In the genomic region with DNA sequence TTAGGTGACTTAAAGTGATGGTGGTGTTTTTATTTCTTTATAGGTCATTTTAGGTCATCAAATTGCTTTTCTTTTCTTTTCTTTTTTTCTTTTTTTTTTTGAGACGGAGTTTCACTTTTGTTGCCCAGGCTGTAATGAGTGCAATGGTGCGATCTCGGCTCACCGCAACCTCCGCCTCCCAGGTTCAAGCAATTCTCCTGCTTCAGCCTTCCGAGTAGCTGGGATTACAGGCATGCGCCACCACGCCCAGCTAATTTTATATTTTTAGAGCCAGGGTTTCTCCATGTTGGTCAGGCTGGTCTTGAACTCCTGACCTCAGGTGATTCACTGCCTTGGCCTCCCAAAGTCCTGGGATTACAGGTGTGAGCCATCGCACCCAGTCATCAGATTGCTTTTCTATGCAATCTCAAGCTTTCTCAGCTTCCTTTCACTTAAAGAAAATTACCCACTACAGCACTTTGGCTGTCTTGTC, we compare ENCODE assay signal across 8 cellular contexts. TPM values are rescaled to one million over a fixed set of nuclear protein-coding genes. Genes with fewer than 3 reads are reported as not detected.
DNase-seq lines count a peak whose midpoint lies in the region; ATAC-seq, FAIRE-seq and TF ChIP-seq lines count a peak whose summit lies in the region.
"Not testable (repeated sequence)": the region's sequence is repeated elsewhere in the genome, so short reads cannot be mapped to it uniquely, and the experiment has no call there.

No MANE protein-coding gene starts in this region.

- H3K36me3 Mint-ChIP-seq in activated CD4-positive, alpha-beta T cell treated with anti-CD3 and anti-CD28 coated beads, Interleukin-2, amount 10 ng/mL, durations not matched to agents 7 days and 5 days (ENCODE audit: low read depth) = peaks cover 25% of the 10 kb centered on the region
- not testable (repeated sequence) for H3K36me3 Mint-ChIP-seq in activated naive CD4-positive, alpha-beta T cell treated with anti-CD3 and anti-CD28 coated beads, Interleukin-2, amount 50 U/mL, for 72 hours

- not testable (repeated sequence) for H3K14ac ChIP-seq in trophoblast cell (ENCODE audit: low read length)

- not testable (repeated sequence) for H2BK120ac ChIP-seq in trophoblast cell (ENCODE audit: insufficient read depth, low read length, poor library complexity)

- H3K4ac ChIP-seq in trophoblast cell (ENCODE audit: low read depth, low read length) = peak overlapping the region; percentile 86

- TF ChIP-seq RAD21 in A549 (conservative IDR thresholded peaks at IDR 0.05 in 1 of 2, IDR thresholded peaks at IDR 0.05 in 1 of 2) = not testable (repeated sequence)

- peaks cover 69% of the 10 kb centered on the region for H4K20me1 ChIP-seq in GM23248 (ENCODE audit: insufficient read depth)
- peaks cover 99% of the 10 kb centered on the region for H4K20me1 ChIP-seq in PC-9 (ENCODE audit: insufficient read depth)

- H3K79me1 ChIP-seq in trophoblast cell (ENCODE audit: low read length) = not testable (repeated sequence)

- not testable (repeated sequence) for H3K27me3 ChIP-seq in GM23248 (replicated peaks; ENCODE audit: insufficient read depth); PC-9 (ENCODE audit: insufficient read depth, low read depth); endocrine pancreas (ENCODE audit: control insufficient read depth, insufficient read depth, low read length); trophoblast cell (ENCODE audit: insufficient read depth, low read length)

- not testable (repeated sequence) for H3K27ac ChIP-seq in A549; trophoblast cell (ENCODE audit: low read depth, low read length)
- H3K27ac ChIP-seq in GM23248 (0 out of 2 replicates have a peak overlapping the region, but pooled peaks have one; percentile 1), PC-9 (peak overlapping the region; percentile 67)

- H4K91ac ChIP-seq in trophoblast cell (ENCODE audit: low read depth, low read length) = not testable (repeated sequence)

- H3K9me3 ChIP-seq in A549; GM23248 (ENCODE audit: low read depth); PC-9 (ENCODE audit: insufficient read depth, low read depth); endocrine pancreas (ENCODE audit: control insufficient read depth, low read length); trophoblast cell (ENCODE audit: insufficient read depth, low read depth, low read length): not testable (repeated sequence)

- not testable (repeated sequence) for TF ChIP-seq CTCF in A549 (IDR thresholded peaks at IDR 0.05); PC-9 (conservative IDR thresholded peaks at IDR 0.05)

- H3K4me1 ChIP-seq in A549 = peaks cover 67% of the 10 kb centered on the region
- H3K4me1 ChIP-seq in GM23248 (ENCODE audit: insufficient read depth) = peaks cover 37% of the 10 kb centered on the region
- peaks cover 41% of the 10 kb centered on the region for H3K4me1 ChIP-seq in PC-9 (replicated peaks; ENCODE audit: insufficient read depth)
- peaks cover 38% of the 10 kb centered on the region for H3K4me1 ChIP-seq in endocrine pancreas (ENCODE audit: control insufficient read depth, insufficient read depth, low read length)
- not testable (repeated sequence) for H3K4me1 ChIP-seq in trophoblast cell (ENCODE audit: control insufficient read depth in 1 of 2, insufficient read depth in 2 of 2, low read length in 2 of 2)

- not testable (repeated sequence) for H3K9ac ChIP-seq in GM23248; endocrine pancreas (ENCODE audit: control insufficient read depth, insufficient read depth, low read length); trophoblast cell (ENCODE audit: low read length)

- not testable (repeated sequence) for BruUV-seq in PC-9 (replicated peaks; lab: Mats Ljungman, UMichigan)

- not testable (repeated sequence) for H2BK12ac ChIP-seq in trophoblast cell (ENCODE audit: low read length)

- H2AFZ ChIP-seq in GM23248; PC-9; trophoblast cell (ENCODE audit: insufficient read depth, low read length, poor library complexity): not testable (repeated sequence)

- CTCF ChIA-PET in A549 (lab: Yijun Ruan, JAX) = interaction anchor here (0.8 to 1.4 kb wide), 4 partner anchors 11 to 21 kb away, joined by 3 to 5 read pairs (median 4); a partner anchor contains a TSS
- CTCF ChIA-PET in PC-9 (lab: Charles Lee) = interaction anchor here (0.5 to 0.6 kb wide), 2 partner anchors 118 to 575 kb away, joined by 4 to 6 read pairs; no protein-coding TSS in a partner anchor
- CTCF ChIA-PET in activated CD4-positive, alpha-beta T cell treated with anti-CD3 and anti-CD28 coated beads, Interleukin-2, amount 10 ng/mL, durations not matched to agents 7 days and 5 days (lab: Charles Lee) = interaction anchor here (1.0 to 1.3 kb wide), 2 partner anchors 18 to 31 kb away, joined by 3 to 4 read pairs; a partner anchor contains a TSS

- not testable (repeated sequence) for FAIRE-seq in A549 (lab: Jason Lieb, UNC)

- not testable (repeated sequence) for H3K23ac ChIP-seq in trophoblast cell (ENCODE audit: low read length)

- not testable (repeated sequence) for TF ChIP-seq POLR2A in A549 (IDR thresholded peaks at IDR 0.05; ENCODE audit: low read length)

- not testable (repeated sequence) for H4K12ac ChIP-seq in trophoblast cell (ENCODE audit: low read depth, low read length)

- not testable (repeated sequence) for H3K4me3 ChIP-seq in A549; GM23248; PC-9; trophoblast cell (ENCODE audit: low read depth, low read length)
- peak overlapping the region; percentile 4 for H3K4me3 ChIP-seq in endocrine pancreas (ENCODE audit: control insufficient read depth, insufficient read depth, low read length)

- H3K4me3 Mint-ChIP-seq in activated CD4-positive, alpha-beta T cell treated with anti-CD3 and anti-CD28 coated beads, Interleukin-2, amount 10 ng/mL, durations not matched to agents 7 days and 5 days = not testable (repeated sequence)

- not testable (repeated sequence) for TF ChIP-seq EP300 in A549 (IDR thresholded peaks at IDR 0.05)

- WGBS in A549 (ENCODE audit: missing lambda C conversion rate) = 62% methylated on average over 9 of the region's 9 CpGs
- WGBS in GM23248 (ENCODE audit: low coverage in 1 of 2, low lambda C conversion rate in 2 of 2, missing lambda C conversion rate in 2 of 2), 2 experiments = 90 to 92% methylated on average over 9 of the region's 9 CpGs
- no CpG with 5 or more reads among the region's 9 CpGs for WGBS in trophoblast cell (ENCODE audit: extremely low coverage, insufficient coverage, insufficient read length)

- H3K4me2 ChIP-seq in A549 = peak overlapping the region; percentile 41
- H3K4me2 ChIP-seq in GM23248 (ENCODE audit: unreplicated experiment); trophoblast cell (ENCODE audit: low read length): not testable (repeated sequence)
- peak overlapping the region; percentile 53 for H3K4me2 ChIP-seq in PC-9

- DNase-seq in A549 (ENCODE audit: low read depth in 1 of 2, low spot score in 1 of 2) (peak in 1 of 2 experiments; percentile 38), GM23248 (peak; percentile 28), PC-9 (peak; percentile 69 to 71), trophoblast cell (peak; percentile 72 to 77)
- DNase-seq in activated CD4-positive, alpha-beta T cell treated with anti-CD3 and anti-CD28 coated beads, Interleukin-2, amount 10 ng/mL, durations not matched to agents 7 days and 5 days; activated naive CD4-positive, alpha-beta T cell treated with anti-CD3 and anti-CD28 coated beads, Interleukin-2, amount 50 U/mL, for 72 hours (ENCODE audit: low spot score in 2 of 2); left colon: not testable (repeated sequence)

- H3K9me2 ChIP-seq in GM23248 (ENCODE audit: insufficient read depth); PC-9 (ENCODE audit: insufficient read depth): not testable (repeated sequence)

- H3F3A ChIP-seq in GM23248 (ENCODE audit: insufficient read depth) (peaks cover 32% of the 10 kb centered on the region; the same call in 1 of the 2 replicates), PC-9 (ENCODE audit: insufficient read depth, low read depth) (peaks cover 65% of the 10 kb centered on the region)

- H2BK5ac ChIP-seq in trophoblast cell (ENCODE audit: low read depth, low read length, poor library complexity) = not testable (repeated sequence)

- peak overlapping the region; percentile 13 for H3K27ac Mint-ChIP-seq in activated CD4-positive, alpha-beta T cell treated with anti-CD3 and anti-CD28 coated beads, Interleukin-2, amount 10 ng/mL, durations not matched to agents 7 days and 5 days
- peak overlapping the region; percentile 67 to 91 for H3K27ac Mint-ChIP-seq in activated naive CD4-positive, alpha-beta T cell treated with anti-CD3 and anti-CD28 coated beads, Interleukin-2, amount 50 U/mL, for 72 hours

- not testable (repeated sequence) for H3K9me3 Mint-ChIP-seq in activated CD4-positive, alpha-beta T cell treated with anti-CD3 and anti-CD28 coated beads, Interleukin-2, amount 10 ng/mL, durations not matched to agents 7 days and 5 days; activated naive CD4-positive, alpha-beta T cell treated with anti-CD3 and anti-CD28 coated beads, Interleukin-2, amount 50 U/mL, for 72 hours

- H3K4me1 Mint-ChIP-seq in activated CD4-positive, alpha-beta T cell treated with anti-CD3 and anti-CD28 coated beads, Interleukin-2, amount 10 ng/mL, durations not matched to agents 7 days and 5 days = peaks cover 62% of the 10 kb centered on the region

- H3K36me3 ChIP-seq in GM23248 (ENCODE audit: low read depth); endocrine pancreas (ENCODE audit: control insufficient read depth, insufficient read depth, low read length); trophoblast cell (ENCODE audit: control insufficient read depth in 1 of 2, insufficient read depth in 2 of 2, low read length in 2 of 2): not testable (repeated sequence)
- 0 out of 2 replicates have a peak, but pooled peaks cover 26% of the 10 kb centered on the region for H3K36me3 ChIP-seq in PC-9 (ENCODE audit: low read depth)

- not testable (repeated sequence) for H3K27me3 Mint-ChIP-seq in activated CD4-positive, alpha-beta T cell treated with anti-CD3 and anti-CD28 coated beads, Interleukin-2, amount 10 ng/mL, durations not matched to agents 7 days and 5 days

- POLR2A ChIA-PET in A549 (lab: Yijun Ruan, JAX) (interaction anchor here (0.7 to 3.6 kb wide), 3 partner anchors 17 to 91 kb away, joined by 3 to 20 read pairs (median 4); a partner anchor contains a TSS), PC-9 (lab: Charles Lee; ENCODE audit: unreplicated experiment) (interaction anchor here (0.7 to 1.2 kb wide), 5 partner anchors 16 to 529 kb away, joined by 3 to 8 read pairs (median 7); a partner anchor contains a TSS)
- POLR2A ChIA-PET in activated CD4-positive, alpha-beta T cell treated with anti-CD3 and anti-CD28 coated beads, Interleukin-2, amount 10 ng/mL, durations not matched to agents 7 days and 5 days (lab: Charles Lee) = not testable (repeated sequence)

- H3K18ac ChIP-seq in trophoblast cell (ENCODE audit: low read length) = not testable (repeated sequence)

- H2AK5ac ChIP-seq in trophoblast cell (ENCODE audit: low read length) = not testable (repeated sequence)

- H3K79me2 ChIP-seq in GM23248 (ENCODE audit: insufficient read depth) = peaks cover 100% of the 10 kb centered on the region
- peaks cover 100% of the 10 kb centered on the region for H3K79me2 ChIP-seq in PC-9 (ENCODE audit: low read depth)
- H3K79me2 ChIP-seq in trophoblast cell (ENCODE audit: control insufficient read depth, insufficient read depth, low read length, poor library complexity) = peaks cover 16% of the 10 kb centered on the region

- peak in 1 of 2 experiments; percentile 39; a peak in 3 of 6 replicates for ATAC-seq in A549
- ATAC-seq in activated naive CD4-positive, alpha-beta T cell treated with anti-CD3 and anti-CD28 coated beads, Interleukin-2, amount 50 U/mL, for 72 hours = peak in 1 of 2 donors; percentile 43
- peak; percentile 64 for ATAC-seq in left colon

- in situ Hi-C loops in GM23248 (cut with MboI) = not testable (repeated sequence)

- intact Hi-C loops in PC-9 (cut with micrococcal nuclease; ENCODE audit: unreplicated experiment); left colon (cut with DNase I, micrococcal nuclease): not testable (repeated sequence)

- H4K8ac ChIP-seq in trophoblast cell (ENCODE audit: low read depth, low read length) = not testable (repeated sequence)

RNA-seq across cellular contexts. Expression of a gene that starts 17.2 kb away (rescaled TPM):
- polyA plus RNA-seq in A549 (2011; rRNA removed) (157 and 178 TPM in 2 replicates), A549 (2017; fragmentation: RNase III; extraction: RNeasy Plus Mini Kit Qiagen cat#74134 plus additional on column Dnase treatment) (181 to 189 TPM (median 187 TPM) in 3 replicates), GM23248 (2016; fragmentation: Nextera tagmentation; extraction: Ambion mirVana) (209 and 215 TPM in 2 replicates)
- polyA plus RNA-seq in A549 (2012; cell fraction: cytosol; rRNA removed) = 30.2 and 39.2 TPM in 2 replicates
- 40.1 and 59.7 TPM in 2 replicates for polyA plus RNA-seq in A549 (2012; cell fraction: nucleus; rRNA removed)
- 175 and 206 TPM in 2 replicates for polyA minus RNA-seq in A549 (2011; rRNA and poly(A)+ RNA removed)
- 198 and 217 TPM in 2 replicates for total RNA-seq in GM23248 (2014; rRNA removed; shearing (Covaris generic))
- total RNA-seq in PC-9 (2021) (129 and 145 TPM in 2 replicates), left colon (100 to 1,000 TPM in 1 of 2 donors, 10 to 100 TPM in 1; 98.4 to 106 TPM)
- 100 to 1,000 TPM; 168 to 222 TPM for total RNA-seq in activated CD4-positive, alpha-beta T cell treated with anti-CD3 and anti-CD28 coated beads, Interleukin-2, amount 10 ng/mL, durations not matched to agents 7 days and 5 days
- total RNA-seq in activated naive CD4-positive, alpha-beta T cell treated with anti-CD3 and anti-CD28 coated beads, Interleukin-2, amount 50 U/mL, for 72 hours = 100 to 1,000 TPM; 160 to 182 TPM
- 164 and 185 TPM in 2 replicates for polyA plus RNA-seq in trophoblast cell (2013)

RNA-seq across cellular contexts. Expression of a gene that starts 30.9 kb away (rescaled TPM):
- polyA plus RNA-seq in A549 (2011; rRNA removed) (91.4 and 128 TPM in 2 replicates), A549 (2017; fragmentation: RNase III; extraction: RNeasy Plus Mini Kit Qiagen cat#74134 plus additional on column Dnase treatment) (95.3 to 109 TPM (median 98.2 TPM) in 3 replicates), GM23248 (2016; fragmentation: Nextera tagmentation; extraction: Ambion mirVana) (112 and 115 TPM in 2 replicates)
- polyA plus RNA-seq in A549 (2012; cell fraction: cytosol; rRNA removed) = 47.4 and 63.5 TPM in 2 replicates
- 14.1 and 18.3 TPM in 2 replicates for polyA plus RNA-seq in A549 (2012; cell fraction: nucleus; rRNA removed)
- polyA minus RNA-seq in A549 (2011; rRNA and poly(A)+ RNA removed) = 21.7 and 22.6 TPM in 2 replicates
- total RNA-seq in GM23248 (2014; rRNA removed; shearing (Covaris generic)) = 34.8 and 62.8 TPM in 2 replicates
- total RNA-seq in PC-9 (2021) (79.4 and 90.5 TPM in 2 replicates), left colon (10 to 100 TPM; 28.0 to 47.5 TPM)
- total RNA-seq in activated CD4-positive, alpha-beta T cell treated with anti-CD3 and anti-CD28 coated beads, Interleukin-2, amount 10 ng/mL, durations not matched to agents 7 days and 5 days = 10 to 100 TPM; 87.0 to 96.0 TPM
- 100 to 1,000 TPM in 1 of 2 donors, 10 to 100 TPM in 1; 85.7 to 111 TPM for total RNA-seq in activated naive CD4-positive, alpha-beta T cell treated with anti-CD3 and anti-CD28 coated beads, Interleukin-2, amount 50 U/mL, for 72 hours
- polyA plus RNA-seq in trophoblast cell (2013) = 156 and 175 TPM in 2 replicates
